14 cellular contexts compared by ENCODE assay signal in genomic region chr4:110619401-110620247, GRCh38. TPM values are rescaled to one million over a fixed set of nuclear protein-coding genes. Genes with fewer than 3 reads are reported as not detected.
DNase-seq lines count a peak whose midpoint lies in the region; ATAC-seq and TF ChIP-seq lines count a peak whose summit lies in the region.
"Had no signal": no experiment of that assay in that cellular context is flagged by ENCODE, and none has a peak within 500 bp of the region (broad histone marks: within the 10 kb centered on the region; RNA-seq: fewer than 3 reads in every experiment).

No MANE protein-coding gene starts in this region.

- H3K4me3 Mint-ChIP-seq in activated CD4-positive, alpha-beta T cell treated with anti-CD3 and anti-CD28 coated beads, Interleukin-2, amount 10 ng/mL, durations not matched to agents 24 days and 14 days, result no peak overlapping the region
- peak overlapping the region; percentile 4 for H3K4me3 Mint-ChIP-seq in glutamatergic neuron (ENCODE audit: unreplicated experiment)

- H3K36me3 ChIP-seq in osteoblast (ENCODE audit: insufficient read depth, low read length), result no peaks in the 10 kb centered on the region
- H3K36me3 ChIP-seq: brain microvascular endothelial cell, prostate gland had no signal

- no peak for TF ChIP-seq CTCF in glutamatergic neuron (IDR thresholded peaks at IDR 0.05; ENCODE audit: partially characterized antibody, unreplicated experiment)
- no peak for TF ChIP-seq CTCF in osteoblast (IDR thresholded peaks at IDR 0.05; ENCODE audit: extremely low read depth, low read depth, low read length)

- H2AFZ ChIP-seq in osteoblast (ENCODE audit: low read length), result no peak overlapping the region
- H2AFZ ChIP-seq: PC-9 had no signal

- no peak overlapping the region for H3K4me2 ChIP-seq in osteoblast (ENCODE audit: insufficient read depth, low read length)
- H3K4me2 ChIP-seq: PC-9 had no signal

- H3K27ac Mint-ChIP-seq in activated CD4-positive, alpha-beta T cell treated with anti-CD3 and anti-CD28 coated beads, Interleukin-2, amount 10 ng/mL, durations not matched to agents 24 days and 14 days, result peak overlapping the region; percentile 34
- no peak overlapping the region for H3K27ac Mint-ChIP-seq in glutamatergic neuron (ENCODE audit: unreplicated experiment)

- no peaks in the 10 kb centered on the region for H4K20me1 ChIP-seq in osteoblast (ENCODE audit: insufficient read depth, low read length)

- H3K9me3 Mint-ChIP-seq in activated CD4-positive, alpha-beta T cell treated with anti-CD3 and anti-CD28 coated beads, Interleukin-2, amount 10 ng/mL, durations not matched to agents 24 days and 14 days, result peaks cover 17% of the 10 kb centered on the region
- peaks cover 35% of the 10 kb centered on the region for H3K9me3 Mint-ChIP-seq in glutamatergic neuron (ENCODE audit: unreplicated experiment)

- no peak for ATAC-seq in GM21360 (IDR thresholded peaks at IDR 0.05; ENCODE audit: unreplicated experiment)
- ATAC-seq: left cardiac atrium had no signal

- peaks cover 89% of the 10 kb centered on the region for H3K27me3 Mint-ChIP-seq in activated CD4-positive, alpha-beta T cell treated with anti-CD3 and anti-CD28 coated beads, Interleukin-2, amount 10 ng/mL, durations not matched to agents 24 days and 14 days
- H3K27me3 Mint-ChIP-seq in glutamatergic neuron (ENCODE audit: unreplicated experiment), result peaks cover 70% of the 10 kb centered on the region

- DNase-seq in activated CD4-positive, alpha-beta T cell treated with anti-CD3 and anti-CD28 coated beads, Interleukin-2, amount 10 ng/mL, durations not matched to agents 24 days and 14 days, result peak; percentile 53
- DNase-seq in activated CD4-positive, alpha-beta T cell treated with anti-CD3 and anti-CD28 coated beads, Interleukin-2, amount 50 U/mL, for 4 hours, result no peak
- DNase-seq in NCI-H1048 (lab: John Stamatoyannopoulos, UW) (peak; percentile 8), glutamatergic neuron (no peak), osteoblast (ENCODE audit: insufficient read length, low spot score, missing footprints) (peak; percentile 58), OCI-M2 (lab: John Stamatoyannopoulos, UW; ENCODE audit: unreplicated experiment) (no peak), DMS53 treated with DMSO at 0.1 percent for 48 hours (lab: John Stamatoyannopoulos, UW; ENCODE audit: unreplicated experiment) (no peak)
- DNase-seq: brain microvascular endothelial cell, IMR-90, left cardiac atrium, PC-9, T1000 had no signal

- H3K9me3 ChIP-seq in osteoblast (ENCODE audit: low read depth, low read length), result no peaks in the 10 kb centered on the region
- H3K9me3 ChIP-seq: prostate gland had no signal

- H3K79me2 ChIP-seq in osteoblast (ENCODE audit: insufficient read depth, low read length), result no peaks in the 10 kb centered on the region

- H3K27me3 ChIP-seq in osteoblast (ENCODE audit: insufficient read depth, low read length), result peaks cover 100% of the 10 kb centered on the region

- intact Hi-C loops in activated CD4-positive, alpha-beta T cell treated with anti-CD3 and anti-CD28 coated beads, Interleukin-2, amount 10 ng/mL, durations not matched to agents 24 days and 14 days (cut with micrococcal nuclease), result no loop called here

- no peak overlapping the region for H3K27ac ChIP-seq in osteoblast (ENCODE audit: low read depth, low read length)
- H3K27ac ChIP-seq: brain microvascular endothelial cell, PC-9, prostate gland had no signal

- no peaks in the 10 kb centered on the region for H3K4me1 ChIP-seq in osteoblast (ENCODE audit: insufficient read depth, low read length)

- H3K4me1 Mint-ChIP-seq in activated CD4-positive, alpha-beta T cell treated with anti-CD3 and anti-CD28 coated beads, Interleukin-2, amount 10 ng/mL, durations not matched to agents 24 days and 14 days, result peaks cover 6% of the 10 kb centered on the region
- peaks cover 15% of the 10 kb centered on the region for H3K4me1 Mint-ChIP-seq in glutamatergic neuron (ENCODE audit: low read depth, unreplicated experiment)

- H3K36me3 Mint-ChIP-seq in activated CD4-positive, alpha-beta T cell treated with anti-CD3 and anti-CD28 coated beads, Interleukin-2, amount 10 ng/mL, durations not matched to agents 24 days and 14 days (ENCODE audit: low read depth), result peaks cover 3% of the 10 kb centered on the region
- peaks cover 4% of the 10 kb centered on the region for H3K36me3 Mint-ChIP-seq in glutamatergic neuron (ENCODE audit: unreplicated experiment)

- no peak overlapping the region for H3K4me3 ChIP-seq in osteoblast (ENCODE audit: insufficient read depth, low read length)
- H3K4me3 ChIP-seq: PC-9, prostate gland had no signal

RNA-seq across cellular contexts. Expression of gene PITX2, which starts 3.3 kb away (rescaled TPM):
- 0.09 TPM in 1 of 2 replicates, not detected in the other for total RNA-seq in activated CD4-positive, alpha-beta T cell treated with anti-CD3 and anti-CD28 coated beads, Interleukin-2, amount 10 ng/mL, durations not matched to agents 24 days and 14 days
- total RNA-seq in glutamatergic neuron (ENCODE audit: unreplicated experiment) (1.3 TPM), osteoblast (0.36 and 0.59 TPM in 2 replicates)

Comparison
In these comparisons a context has a peak if more than half of its experiments do, and no peak if none do; other contexts are left out.
1. DNase-seq: peak in activated CD4-positive, alpha-beta T cell treated with anti-CD3 and anti-CD28 coated beads, Interleukin-2, amount 10 ng/mL, durations not matched to agents 24 days and 14 days (single experiment), NCI-H1048 (single experiment) and osteoblast (single experiment); none in activated CD4-positive, alpha-beta T cell treated with anti-CD3 and anti-CD28 coated beads, Interleukin-2, amount 50 U/mL, for 4 hours (0 of 2), glutamatergic neuron (single experiment), OCI-M2 (single experiment) and DMS53 treated with DMSO at 0.1 percent for 48 hours (single experiment).